ENCODE assay signal across 1 cellular context in the genomic region with DNA sequence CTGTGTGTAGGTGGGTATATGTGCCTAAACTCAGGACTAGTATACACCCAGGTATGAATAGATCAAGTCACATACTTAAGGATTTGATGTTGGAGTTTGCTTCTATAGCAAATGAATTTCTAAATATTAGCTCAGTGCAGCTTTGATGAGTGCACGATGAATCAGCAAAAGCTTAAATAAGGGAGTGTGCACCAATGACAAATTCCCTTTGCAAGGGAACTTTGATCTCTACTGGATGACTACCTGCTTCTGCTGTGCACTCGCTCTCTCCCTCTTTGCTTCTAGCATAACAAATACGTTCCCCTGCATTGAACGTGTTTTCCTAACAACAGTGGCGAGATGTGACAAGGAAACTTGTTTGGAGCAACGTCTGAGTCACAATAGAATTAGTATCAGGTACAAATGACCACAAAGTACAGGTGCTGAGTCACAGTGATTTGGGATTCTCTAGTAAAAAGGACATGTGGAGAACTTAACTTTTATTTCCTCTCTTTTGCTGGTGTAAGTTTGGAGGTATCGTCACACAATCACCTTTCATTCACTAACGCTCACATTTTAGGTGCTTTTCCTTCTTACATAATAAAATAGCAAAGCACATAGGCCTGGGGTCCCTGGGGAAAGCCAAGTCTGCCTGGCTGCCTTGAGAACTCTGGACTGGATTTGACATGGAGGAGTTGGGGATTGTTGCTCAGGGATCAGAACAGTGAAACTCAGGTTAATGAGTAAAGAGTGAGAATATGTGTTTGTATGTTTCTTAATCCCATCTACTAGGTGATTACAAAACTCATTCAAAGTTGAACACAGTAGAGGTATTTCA.
TF ChIP-seq lines count a peak whose summit lies in the region.

No MANE protein-coding gene starts in this region.

TF ChIP-seq in HepG2, 621 proteins besides CTCF, POLR2A, EP300 and RAD21 (continued from another document and continues in another):
- peak; percentile 60 for TF ChIP-seq GMEB1 (CRISPR knock-in tag; IDR thresholded peaks at IDR 0.05; ENCODE audit: borderline replicate concordance)
- peak; percentile 82 for TF ChIP-seq IKZF4 (CRISPR knock-in tag; IDR thresholded peaks at IDR 0.05; ENCODE audit: borderline replicate concordance, low read depth, not compliant biosample characterization)
- TF ChIP-seq SP140L (CRISPR knock-in tag; IDR thresholded peaks at IDR 0.05; ENCODE audit: borderline replicate concordance): no peak; the same call in 1 of the 2 replicates
- TF ChIP-seq PRPF4 (IDR thresholded peaks at IDR 0.05; ENCODE audit: low read depth, low read length, poor library complexity, severe bottlenecking): no peak
- TF ChIP-seq ZNF674 (CRISPR knock-in tag; IDR thresholded peaks at IDR 0.05; ENCODE audit: low read depth): peak; percentile 87
- peak; percentile 38; the same call in 1 of the 2 replicates for TF ChIP-seq MIER2 (CRISPR knock-in tag; IDR thresholded peaks at IDR 0.05)
- TF ChIP-seq ZNF235 (CRISPR knock-in tag; IDR thresholded peaks at IDR 0.05; ENCODE audit: borderline replicate concordance): no peak
- TF ChIP-seq, protein P1, sequence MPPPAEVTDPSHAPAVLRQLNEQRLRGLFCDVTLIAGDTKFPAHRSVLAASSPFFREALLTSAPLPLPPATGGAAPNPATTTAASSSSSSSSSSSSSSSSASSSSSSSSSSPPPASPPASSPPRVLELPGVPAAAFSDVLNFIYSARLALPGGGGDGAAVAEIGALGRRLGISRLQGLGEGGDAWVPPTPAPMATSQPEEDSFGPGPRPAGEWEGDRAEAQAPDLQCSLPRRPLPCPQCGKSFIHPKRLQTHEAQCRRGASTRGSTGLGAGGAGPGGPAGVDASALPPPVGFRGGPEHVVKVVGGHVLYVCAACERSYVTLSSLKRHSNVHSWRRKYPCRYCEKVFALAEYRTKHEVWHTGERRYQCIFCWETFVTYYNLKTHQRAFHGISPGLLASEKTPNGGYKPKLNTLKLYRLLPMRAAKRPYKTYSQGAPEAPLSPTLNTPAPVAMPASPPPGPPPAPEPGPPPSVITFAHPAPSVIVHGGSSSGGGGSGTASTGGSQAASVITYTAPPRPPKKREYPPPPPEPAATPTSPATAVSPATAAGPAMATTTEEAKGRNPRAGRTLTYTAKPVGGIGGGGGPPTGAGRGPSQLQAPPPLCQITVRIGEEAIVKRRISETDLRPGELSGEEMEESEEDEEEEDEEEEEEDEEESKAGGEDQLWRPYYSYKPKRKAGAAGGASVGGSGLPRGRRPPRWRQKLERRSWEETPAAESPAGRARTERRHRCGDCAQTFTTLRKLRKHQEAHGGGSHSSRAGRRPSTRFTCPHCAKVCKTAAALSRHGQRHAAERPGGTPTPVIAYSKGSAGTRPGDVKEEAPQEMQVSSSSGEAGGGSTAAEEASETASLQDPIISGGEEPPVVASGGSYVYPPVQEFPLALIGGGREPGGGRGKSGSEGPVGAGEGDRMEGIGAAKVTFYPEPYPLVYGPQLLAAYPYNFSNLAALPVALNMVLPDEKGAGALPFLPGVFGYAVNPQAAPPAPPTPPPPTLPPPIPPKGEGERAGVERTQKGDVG (CRISPR knock-in tag; IDR thresholded peaks at IDR 0.05; ENCODE audit: borderline replicate concordance): no peak
- TF ChIP-seq SMARCC2 (IDR thresholded peaks at IDR 0.05): no peak
- TF ChIP-seq ZNF768 (CRISPR knock-in tag; IDR thresholded peaks at IDR 0.05): no peak
- 0 out of 2 replicates have a peak, but pooled peaks have one; percentile 38 for TF ChIP-seq MEIS2 (CRISPR knock-in tag; IDR thresholded peaks at IDR 0.05)
- no peak for TF ChIP-seq ZNF530 (CRISPR knock-in tag; IDR thresholded peaks at IDR 0.05; ENCODE audit: low read depth)
- peak; percentile 69; the same call in 1 of the 2 replicates for TF ChIP-seq ZFP1 (CRISPR knock-in tag; IDR thresholded peaks at IDR 0.05)
- TF ChIP-seq ELF3 (CRISPR knock-in tag; IDR thresholded peaks at IDR 0.05): peak; percentile 96
- TF ChIP-seq ZNF468 (CRISPR knock-in tag; IDR thresholded peaks at IDR 0.05): no peak
- TF ChIP-seq KAT7 (CRISPR knock-in tag; IDR thresholded peaks at IDR 0.05; ENCODE audit: borderline replicate concordance): peak; percentile 53; the same call in 1 of the 2 replicates
- no peak for TF ChIP-seq PCBP1 (IDR thresholded peaks at IDR 0.05; ENCODE audit: borderline replicate concordance, low read depth, low read length)
- TF ChIP-seq, protein P2, sequence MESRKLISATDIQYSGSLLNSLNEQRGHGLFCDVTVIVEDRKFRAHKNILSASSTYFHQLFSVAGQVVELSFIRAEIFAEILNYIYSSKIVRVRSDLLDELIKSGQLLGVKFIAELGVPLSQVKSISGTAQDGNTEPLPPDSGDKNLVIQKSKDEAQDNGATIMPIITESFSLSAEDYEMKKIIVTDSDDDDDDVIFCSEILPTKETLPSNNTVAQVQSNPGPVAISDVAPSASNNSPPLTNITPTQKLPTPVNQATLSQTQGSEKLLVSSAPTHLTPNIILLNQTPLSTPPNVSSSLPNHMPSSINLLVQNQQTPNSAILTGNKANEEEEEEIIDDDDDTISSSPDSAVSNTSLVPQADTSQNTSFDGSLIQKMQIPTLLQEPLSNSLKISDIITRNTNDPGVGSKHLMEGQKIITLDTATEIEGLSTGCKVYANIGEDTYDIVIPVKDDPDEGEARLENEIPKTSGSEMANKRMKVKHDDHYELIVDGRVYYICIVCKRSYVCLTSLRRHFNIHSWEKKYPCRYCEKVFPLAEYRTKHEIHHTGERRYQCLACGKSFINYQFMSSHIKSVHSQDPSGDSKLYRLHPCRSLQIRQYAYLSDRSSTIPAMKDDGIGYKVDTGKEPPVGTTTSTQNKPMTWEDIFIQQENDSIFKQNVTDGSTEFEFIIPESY (CRISPR knock-in tag; IDR thresholded peaks at IDR 0.05): peak; percentile 63
- TF ChIP-seq ZNF205 (CRISPR knock-in tag; IDR thresholded peaks at IDR 0.05): peak; percentile 71
- no peak for TF ChIP-seq SNAPC5 (CRISPR knock-in tag; IDR thresholded peaks at IDR 0.05; ENCODE audit: borderline replicate concordance)
- TF ChIP-seq ZSCAN22 (CRISPR knock-in tag; IDR thresholded peaks at IDR 0.05): no peak
- peak; percentile 72 for TF ChIP-seq TBX3 (IDR thresholded peaks at IDR 0.05; ENCODE audit: borderline replicate concordance)
- TF ChIP-seq ATF1 (CRISPR knock-in tag; IDR thresholded peaks at IDR 0.05): peak; percentile 18; the same call in 1 of the 2 replicates
- no peak for TF ChIP-seq HNRNPUL1 (IDR thresholded peaks at IDR 0.05; ENCODE audit: low read depth, low read length)
- TF ChIP-seq ZNF550 (CRISPR knock-in tag; IDR thresholded peaks at IDR 0.05; ENCODE audit: borderline replicate concordance): no peak
- no peak for TF ChIP-seq ZNF790 (CRISPR knock-in tag; IDR thresholded peaks at IDR 0.05; ENCODE audit: borderline replicate concordance)
- TF ChIP-seq ZNF773 (CRISPR knock-in tag; IDR thresholded peaks at IDR 0.05; ENCODE audit: borderline replicate concordance): no peak
- TF ChIP-seq EEA1 (CRISPR knock-in tag; IDR thresholded peaks at IDR 0.05; ENCODE audit: borderline replicate concordance): no peak
- peak; percentile 93; the same call in 1 of the 2 replicates for TF ChIP-seq ZNF614 (CRISPR knock-in tag; IDR thresholded peaks at IDR 0.05; ENCODE audit: borderline replicate concordance)
- no peak for TF ChIP-seq SIN3B (IDR thresholded peaks at IDR 0.05; ENCODE audit: low read length)
- no peak for TF ChIP-seq RBAK (CRISPR knock-in tag; IDR thresholded peaks at IDR 0.05)
- peak; percentile 49; the same call in 1 of the 2 replicates for TF ChIP-seq ZNF629 (CRISPR knock-in tag; conservative IDR thresholded peaks at IDR 0.05)
- peak; percentile 82; the same call in 1 of the 2 replicates for TF ChIP-seq HMG20B (CRISPR knock-in tag; conservative IDR thresholded peaks at IDR 0.05)
- no peak for TF ChIP-seq HDAC6 (IDR thresholded peaks at IDR 0.05; ENCODE audit: low read depth, low read length)
- TF ChIP-seq, protein P3, sequence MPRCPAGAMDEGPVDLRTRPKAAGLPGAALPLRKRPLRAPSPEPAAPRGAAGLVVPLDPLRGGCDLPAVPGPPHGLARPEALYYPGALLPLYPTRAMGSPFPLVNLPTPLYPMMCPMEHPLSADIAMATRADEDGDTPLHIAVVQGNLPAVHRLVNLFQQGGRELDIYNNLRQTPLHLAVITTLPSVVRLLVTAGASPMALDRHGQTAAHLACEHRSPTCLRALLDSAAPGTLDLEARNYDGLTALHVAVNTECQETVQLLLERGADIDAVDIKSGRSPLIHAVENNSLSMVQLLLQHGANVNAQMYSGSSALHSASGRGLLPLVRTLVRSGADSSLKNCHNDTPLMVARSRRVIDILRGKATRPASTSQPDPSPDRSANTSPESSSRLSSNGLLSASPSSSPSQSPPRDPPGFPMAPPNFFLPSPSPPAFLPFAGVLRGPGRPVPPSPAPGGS (CRISPR knock-in tag; IDR thresholded peaks at IDR 0.05): peak; percentile 89
- TF ChIP-seq, protein P4, sequence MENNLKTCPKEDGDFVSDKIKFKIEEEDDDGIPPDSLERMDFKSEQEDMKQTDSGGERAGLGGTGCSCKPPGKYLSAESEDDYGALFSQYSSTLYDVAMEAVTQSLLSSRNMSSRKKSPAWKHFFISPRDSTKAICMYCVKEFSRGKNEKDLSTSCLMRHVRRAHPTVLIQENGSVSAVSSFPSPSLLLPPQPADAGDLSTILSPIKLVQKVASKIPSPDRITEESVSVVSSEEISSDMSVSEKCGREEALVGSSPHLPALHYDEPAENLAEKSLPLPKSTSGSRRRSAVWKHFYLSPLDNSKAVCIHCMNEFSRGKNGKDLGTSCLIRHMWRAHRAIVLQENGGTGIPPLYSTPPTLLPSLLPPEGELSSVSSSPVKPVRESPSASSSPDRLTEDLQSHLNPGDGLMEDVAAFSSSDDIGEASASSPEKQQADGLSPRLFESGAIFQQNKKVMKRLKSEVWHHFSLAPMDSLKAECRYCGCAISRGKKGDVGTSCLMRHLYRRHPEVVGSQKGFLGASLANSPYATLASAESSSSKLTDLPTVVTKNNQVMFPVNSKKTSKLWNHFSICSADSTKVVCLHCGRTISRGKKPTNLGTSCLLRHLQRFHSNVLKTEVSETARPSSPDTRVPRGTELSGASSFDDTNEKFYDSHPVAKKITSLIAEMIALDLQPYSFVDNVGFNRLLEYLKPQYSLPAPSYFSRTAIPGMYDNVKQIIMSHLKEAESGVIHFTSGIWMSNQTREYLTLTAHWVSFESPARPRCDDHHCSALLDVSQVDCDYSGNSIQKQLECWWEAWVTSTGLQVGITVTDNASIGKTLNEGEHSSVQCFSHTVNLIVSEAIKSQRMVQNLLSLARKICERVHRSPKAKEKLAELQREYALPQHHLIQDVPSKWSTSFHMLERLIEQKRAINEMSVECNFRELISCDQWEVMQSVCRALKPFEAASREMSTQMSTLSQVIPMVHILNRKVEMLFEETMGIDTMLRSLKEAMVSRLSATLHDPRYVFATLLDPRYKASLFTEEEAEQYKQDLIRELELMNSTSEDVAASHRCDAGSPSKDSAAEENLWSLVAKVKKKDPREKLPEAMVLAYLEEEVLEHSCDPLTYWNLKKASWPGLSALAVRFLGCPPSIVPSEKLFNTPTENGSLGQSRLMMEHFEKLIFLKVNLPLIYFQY (CRISPR knock-in tag; IDR thresholded peaks at IDR 0.05; ENCODE audit: borderline replicate concordance): peak; percentile 22; the same call in 1 of the 2 replicates
- peak; percentile 37; the same call in 1 of the 2 replicates for TF ChIP-seq ARNTL (CRISPR knock-in tag; IDR thresholded peaks at IDR 0.05)
- TF ChIP-seq, protein P5, sequence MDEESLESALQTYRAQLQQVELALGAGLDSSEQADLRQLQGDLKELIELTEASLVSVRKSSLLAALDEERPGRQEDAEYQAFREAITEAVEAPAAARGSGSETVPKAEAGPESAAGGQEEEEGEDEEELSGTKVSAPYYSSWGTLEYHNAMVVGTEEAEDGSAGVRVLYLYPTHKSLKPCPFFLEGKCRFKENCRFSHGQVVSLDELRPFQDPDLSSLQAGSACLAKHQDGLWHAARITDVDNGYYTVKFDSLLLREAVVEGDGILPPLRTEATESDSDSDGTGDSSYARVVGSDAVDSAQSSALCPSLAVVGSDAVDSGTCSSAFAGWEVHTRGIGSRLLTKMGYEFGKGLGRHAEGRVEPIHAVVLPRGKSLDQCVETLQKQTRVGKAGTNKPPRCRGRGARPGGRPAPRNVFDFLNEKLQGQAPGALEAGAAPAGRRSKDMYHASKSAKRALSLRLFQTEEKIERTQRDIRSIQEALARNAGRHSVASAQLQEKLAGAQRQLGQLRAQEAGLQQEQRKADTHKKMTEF (CRISPR knock-in tag; IDR thresholded peaks at IDR 0.05): peak; percentile 89
- peak; percentile 29; the same call in 1 of the 2 replicates for TF ChIP-seq SMC3 (IDR thresholded peaks at IDR 0.05; ENCODE audit: low read length)
- 0 out of 2 replicates have a peak, but pooled peaks have one; percentile 48 for TF ChIP-seq SPEN (CRISPR knock-in tag; IDR thresholded peaks at IDR 0.05; ENCODE audit: low read depth)
- no peak for TF ChIP-seq CCAR2 (optimal IDR thresholded peaks at IDR 0.05; ENCODE audit: low read depth, low read length)
- 0 out of 2 replicates have a peak, but pooled peaks have one; percentile 38 for TF ChIP-seq ELF1 (CRISPR knock-in tag; IDR thresholded peaks at IDR 0.05)
- 0 out of 2 replicates have a peak, but pooled peaks have one; percentile 73 for TF ChIP-seq RARG (CRISPR knock-in tag; IDR thresholded peaks at IDR 0.05; ENCODE audit: low read depth)
- no peak for TF ChIP-seq MXD1 (CRISPR knock-in tag; IDR thresholded peaks at IDR 0.05)
